In the genomic region with DNA sequence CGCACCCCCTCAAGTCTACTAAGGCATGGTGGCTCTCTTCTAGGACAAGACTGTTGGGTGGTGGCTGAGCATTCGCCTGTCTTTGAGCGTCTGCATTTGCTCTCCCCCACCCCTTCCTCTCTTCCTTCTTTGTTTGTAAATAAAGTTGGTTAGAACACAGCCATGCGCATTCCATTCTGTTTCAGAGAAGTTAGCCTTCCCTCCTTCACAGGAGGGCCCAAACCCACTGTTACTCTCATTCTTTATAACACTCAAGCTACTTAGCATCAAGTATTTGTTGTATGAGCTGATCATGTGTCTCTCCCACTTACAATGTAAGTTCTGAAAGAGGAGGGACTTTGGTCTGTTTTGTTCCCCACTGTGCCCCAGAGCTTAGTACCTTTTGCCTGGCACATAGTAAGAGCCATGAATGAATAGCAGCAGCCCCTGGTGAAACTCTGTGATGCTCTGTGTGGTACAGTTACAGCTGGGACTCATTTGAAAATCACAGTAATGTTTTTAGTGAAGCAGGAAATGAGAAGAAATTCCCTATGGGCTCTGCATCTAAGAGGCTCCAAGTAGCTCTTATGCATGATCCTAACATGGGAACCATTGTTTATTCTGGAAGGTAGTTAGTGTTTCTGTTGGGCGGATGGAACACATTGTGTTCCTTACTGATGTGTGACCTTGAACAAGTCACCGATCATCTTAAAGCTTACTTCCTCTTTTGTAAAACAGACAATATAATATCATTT, we compare ENCODE assay signal across 9 cellular contexts. TPM values are rescaled to one million over a fixed set of nuclear protein-coding genes. Genes with fewer than 3 reads are reported as not detected.
DNase-seq lines count a peak whose midpoint lies in the region; ATAC-seq and TF ChIP-seq lines count a peak whose summit lies in the region.
"Had no signal": no experiment of that assay in that cellular context is flagged by ENCODE, and none has a peak within 500 bp of the region (broad histone marks: within the 10 kb centered on the region; RNA-seq: fewer than 3 reads in every experiment).

No MANE protein-coding gene starts in this region.

- no peaks in the 10 kb centered on the region for H4K20me1 ChIP-seq in PC-3 (ENCODE audit: low read length)

- BruUV-seq in PC-3 (replicated peaks; lab: Mats Ljungman, UMichigan), result no TSS peak

- no peaks in the 10 kb centered on the region for H3K9me3 ChIP-seq in CD8-positive, alpha-beta memory T cell (ENCODE audit: low read length)
- H3K9me3 ChIP-seq in PC-3 (ENCODE audit: low read length), result no peaks in the 10 kb centered on the region

- no peaks in the 10 kb centered on the region for H3F3A ChIP-seq in PC-3 (ENCODE audit: low read length, unreplicated experiment)

- no peak overlapping the region for H2AFZ ChIP-seq in PC-3 (ENCODE audit: low read length)

- peak overlapping the region in 2 of 7 donors; percentile 12 to 39 for H3K4me3 Mint-ChIP-seq in CD8-positive, alpha-beta memory T cell

- intact Hi-C loops in PC-3 (cut with micrococcal nuclease), result no loop called here

- no peaks in the 10 kb centered on the region for H3K27me3 ChIP-seq in CD8-positive, alpha-beta memory T cell (ENCODE audit: insufficient read depth, low read length, poor library complexity, severe bottlenecking)
- H3K27me3 ChIP-seq in PC-3 (ENCODE audit: low read length), result no peaks in the 10 kb centered on the region

- no peak overlapping the region for H3K4me2 ChIP-seq in PC-3 (ENCODE audit: low read length)

- H3K36me3 ChIP-seq in CD8-positive, alpha-beta memory T cell (ENCODE audit: insufficient read depth, low read length), result no peaks in the 10 kb centered on the region
- H3K36me3 ChIP-seq in PC-3 (ENCODE audit: low read depth, low read length), result no peaks in the 10 kb centered on the region

- no peak for TF ChIP-seq CTCF in fibroblast of villous mesenchyme (IDR thresholded peaks at IDR 0.05; ENCODE audit: insufficient read depth, low read depth, low read length)
- no peak for TF ChIP-seq CTCF in GM10248 (IDR thresholded peaks at IDR 0.05; ENCODE audit: control extremely low read depth, extremely low read depth, low read depth, missing control alignments)
- TF ChIP-seq CTCF in PC-3 (conservative IDR thresholded peaks at IDR 0.05; ENCODE audit: low read depth, low read length), result no peak

- H3K9ac ChIP-seq in PC-3 (ENCODE audit: low read length), result no peak overlapping the region

- H3K4me3 ChIP-seq in CD8-positive, alpha-beta memory T cell (ENCODE audit: low read length), result no peak overlapping the region
- H3K4me3 ChIP-seq in fibroblast of villous mesenchyme (ENCODE audit: low read depth, low read length), result no peak overlapping the region
- H3K4me3 ChIP-seq in PC-3 (ENCODE audit: low read length), result no peak overlapping the region

- DNase-seq in CD8-positive, alpha-beta memory T cell, result no peak
- DNase-seq in Kasumi-1 (lab: John Stamatoyannopoulos, UW), result peak; percentile 41 to 60
- DNase-seq in fibroblast of villous mesenchyme (ENCODE audit: low read depth), result peak; percentile 45
- DNase-seq in GM10248 (ENCODE audit: extremely low spot score), result no peak
- DNase-seq in PC-3, result no peak
- no peak for DNase-seq in stimulated activated CD4-positive, alpha-beta T cell treated with anti-CD3 and anti-CD28 coated beads, Interleukin-4, amount 100 ng/mL, for 1 hour
- no peak for DNase-seq in KG1 (lab: John Stamatoyannopoulos, UW)

- H3K4me1 Mint-ChIP-seq in CD8-positive, alpha-beta memory T cell, result peaks cover 60 to 81% (median 78%) of the 10 kb centered on the region in 3 donors

- no peaks in the 10 kb centered on the region for H3K27me3 Mint-ChIP-seq in CD8-positive, alpha-beta memory T cell

- peak; percentile 60 for ATAC-seq in GM21528 (IDR thresholded peaks at IDR 0.05; ENCODE audit: low FRiP score, unreplicated experiment)
- ATAC-seq in PC-3, result no peak
- ATAC-seq: HCT116 had no signal

- no peak overlapping the region for H3K27ac ChIP-seq in CD8-positive, alpha-beta memory T cell (ENCODE audit: low read depth, low read length)
- H3K27ac ChIP-seq in PC-3 (ENCODE audit: low read length), result no peak overlapping the region

- no peaks in the 10 kb centered on the region for H3K9me2 ChIP-seq in PC-3 (replicated peaks; ENCODE audit: low read length)

- peaks cover 6 to 22% (median 6%) of the 10 kb centered on the region in 3 donors for H3K36me3 Mint-ChIP-seq in CD8-positive, alpha-beta memory T cell

- CTCF ChIA-PET in CD8-positive, alpha-beta memory T cell (lab: Charles Lee), result interaction anchor here (1.2 to 4.3 kb wide), 8 partner anchors 9 to 150 kb away, joined by 4 to 15 read pairs (median 5); no protein-coding TSS in a partner anchor
- CTCF ChIA-PET in GM10248 (lab: Yijun Ruan, JAX), result interaction anchor here (0.8 to 2.1 kb wide), 14 partner anchors 9 to 150 kb away, joined by 3 to 13 read pairs (median 4); no protein-coding TSS in a partner anchor
- CTCF ChIA-PET in PC-3 (lab: Charles Lee), result no interaction called here

- no peaks in the 10 kb centered on the region for H3K9me3 Mint-ChIP-seq in CD8-positive, alpha-beta memory T cell

- H3K79me2 ChIP-seq in PC-3 (ENCODE audit: low read length), result peaks cover 3% of the 10 kb centered on the region

- H3K27ac Mint-ChIP-seq in CD8-positive, alpha-beta memory T cell, result peak overlapping the region in 5 of 8 donors; percentile 29 to 70 (median 64)

- POLR2A ChIA-PET in CD8-positive, alpha-beta memory T cell (lab: Charles Lee), result interaction anchor here (1.4 kb wide), 1 partner anchor 43 kb away, joined by 3 read pairs; no protein-coding TSS in a partner anchor
- POLR2A ChIA-PET in GM10248 (lab: Yijun Ruan, JAX), result interaction anchor here (1.3 kb wide), 1 partner anchor 135 kb away, joined by 4 read pairs; no protein-coding TSS in a partner anchor
- POLR2A ChIA-PET in PC-3 (lab: Charles Lee; ENCODE audit: unreplicated experiment), result interaction anchor here (0.6 kb wide), 1 partner anchor 39 kb away, joined by 4 read pairs; no protein-coding TSS in a partner anchor

- peaks cover 66% of the 10 kb centered on the region for H3K4me1 ChIP-seq in CD8-positive, alpha-beta memory T cell (ENCODE audit: insufficient read depth, low read length)
- H3K4me1 ChIP-seq in PC-3 (ENCODE audit: insufficient read depth, low read length), result no peaks in the 10 kb centered on the region

RNA-seq across cellular contexts. Expression of a gene that starts 7.7 kb away (rescaled TPM):
- 10 to 100 TPM; 40.9 to 42.4 TPM for total RNA-seq in CD8-positive, alpha-beta memory T cell
- 6.4 TPM for polyA plus RNA-seq in CD8-positive, alpha-beta memory T cell
- total RNA-seq in fibroblast of villous mesenchyme, result 64.7 and 109 TPM in 2 replicates
- total RNA-seq in PC-3 (2014; rRNA removed), result 32.7 and 33.8 TPM in 2 replicates

Comparison
In these comparisons a context has a peak if more than half of its experiments do, and no peak if none do; other contexts are left out.
1. DNase-seq: peak in Kasumi-1 (2 of 2) and fibroblast of villous mesenchyme (single experiment); none in CD8-positive, alpha-beta memory T cell (0 of 5), GM10248 (single experiment), PC-3 (single experiment), stimulated activated CD4-positive, alpha-beta T cell treated with anti-CD3 and anti-CD28 coated beads, Interleukin-4, amount 100 ng/mL, for 1 hour (single experiment) and KG1 (single experiment).